28 cellular contexts compared by ENCODE assay signal in genomic region chr4:176149680-176150079, GRCh38. TPM values are rescaled to one million over a fixed set of nuclear protein-coding genes. Genes with fewer than 3 reads are reported as not detected.
"Had no signal": no experiment of that assay in that cellular context is flagged by ENCODE, and none has a peak within 500 bp of the region (broad histone marks: within the 10 kb centered on the region; RNA-seq: fewer than 3 reads in every experiment).

No MANE protein-coding gene starts in this region.

- H3K9me3 ChIP-seq: esophagus muscularis mucosa, neutrophil, sigmoid colon, spleen, thoracic aorta, upper lobe of left lung had no signal

- H3K27ac ChIP-seq: cardiac muscle cell, neutrophil, spleen, thoracic aorta, upper lobe of left lung had no signal

- H3K27ac Mint-ChIP-seq: activated CD4-positive, alpha-beta memory T cell treated with anti-CD3 and anti-CD28 coated beads, Interleukin-2, amount 10 ng/mL, durations not matched to agents 7 days and 5 days; activated naive CD8-positive, alpha-beta T cell treated with anti-CD3 and anti-CD28 coated beads for 36 hours; activated T-helper 17 cell treated with anti-CD3 and anti-CD28 coated beads, Interleukin-2, amount 50 U/mL, for 72 hours; dendritic cell treated with granulocyte-macrophage colony-stimulating factor and Interleukin-4, amounts not matched to agents 40 ng/mL and 50 ng/mL, for 4 days; mesothelial cell of epicardium; natural killer cell treated with Interleukin-12 subunit alpha and Interleukin-12 subunit beta and Interleukin-15 and Interleukin-18, amount 100 ng/mL, for 72 hours; stimulated activated memory B cell treated with anti-CD40 and anti-IgM and Interleukin-4, amounts not matched to agents 10 μg/mL and 1 μg/mL and 100 μg/mL, for 72 hours; T-helper 2 cell treated with Interferon-gamma antibody and Interleukin-4, amounts not matched to agents 5 μg/mL and 100 μg/mL, for 36 hours; WTC11 had no signal

- H3K27me3 ChIP-seq: cardiac muscle cell, esophagus muscularis mucosa, neutrophil, sigmoid colon, spleen, upper lobe of left lung had no signal

- H3K27me3 Mint-ChIP-seq: activated CD4-positive, alpha-beta memory T cell treated with anti-CD3 and anti-CD28 coated beads, Interleukin-2, amount 10 ng/mL, durations not matched to agents 7 days and 5 days; activated naive CD8-positive, alpha-beta T cell treated with anti-CD3 and anti-CD28 coated beads for 36 hours; activated T-helper 17 cell treated with anti-CD3 and anti-CD28 coated beads, Interleukin-2, amount 50 U/mL, for 72 hours; dendritic cell treated with granulocyte-macrophage colony-stimulating factor and Interleukin-4, amounts not matched to agents 40 ng/mL and 50 ng/mL, for 4 days; natural killer cell treated with Interleukin-12 subunit alpha and Interleukin-12 subunit beta and Interleukin-15 and Interleukin-18, amount 100 ng/mL, for 72 hours; stimulated activated memory B cell treated with anti-CD40 and anti-IgM and Interleukin-4, amounts not matched to agents 10 μg/mL and 1 μg/mL and 100 μg/mL, for 72 hours had no signal

- H3K4me1 ChIP-seq: spleen, upper lobe of left lung had no signal

- DNase-seq: activated CD4-positive, alpha-beta memory T cell treated with anti-CD3 and anti-CD28 coated beads, Interleukin-2, amount 10 ng/mL, durations not matched to agents 7 days and 5 days; activated CD4-positive, alpha-beta T cell treated with anti-CD3 and anti-CD28 coated beads for 4 hours; activated naive CD4-positive, alpha-beta T cell; activated naive CD8-positive, alpha-beta T cell treated with anti-CD3 and anti-CD28 coated beads for 36 hours; activated T-cell treated with anti-CD3 and anti-CD28 coated beads, Interleukin-2, amount 50 U/mL, for 1 hour; amniotic stem cell; effector memory CD4-positive, alpha-beta T cell; islet precursor cell; sigmoid colon; spleen; stimulated activated CD4-positive, alpha-beta T cell treated with anti-CD3 and anti-CD28 coated beads, Interleukin-4, amount 100 ng/mL, for 4 hours; upper lobe of left lung had no signal

- H3K4me1 Mint-ChIP-seq: activated CD4-positive, alpha-beta memory T cell treated with anti-CD3 and anti-CD28 coated beads, Interleukin-2, amount 10 ng/mL, durations not matched to agents 7 days and 5 days; activated naive CD8-positive, alpha-beta T cell treated with anti-CD3 and anti-CD28 coated beads for 36 hours; activated T-helper 17 cell treated with anti-CD3 and anti-CD28 coated beads, Interleukin-2, amount 50 U/mL, for 72 hours; stimulated activated memory B cell treated with anti-CD40 and anti-IgM and Interleukin-4, amounts not matched to agents 10 μg/mL and 1 μg/mL and 100 μg/mL, for 72 hours; WTC11 had no signal

- ATAC-seq: activated T-helper 17 cell treated with anti-CD3 and anti-CD28 coated beads, Interleukin-2, amount 50 U/mL, for 72 hours; natural killer cell treated with Interleukin-12 subunit alpha and Interleukin-12 subunit beta and Interleukin-15 and Interleukin-18, amount 100 ng/mL, for 72 hours; stimulated activated memory B cell treated with anti-CD40 and anti-IgM and Interleukin-4, amounts not matched to agents 10 μg/mL and 1 μg/mL and 100 μg/mL, for 72 hours; WTC11 had no signal

- H3K9me3 Mint-ChIP-seq: activated CD4-positive, alpha-beta memory T cell treated with anti-CD3 and anti-CD28 coated beads, Interleukin-2, amount 10 ng/mL, durations not matched to agents 7 days and 5 days; activated naive CD8-positive, alpha-beta T cell treated with anti-CD3 and anti-CD28 coated beads for 36 hours; activated T-helper 17 cell treated with anti-CD3 and anti-CD28 coated beads, Interleukin-2, amount 50 U/mL, for 72 hours; dendritic cell treated with granulocyte-macrophage colony-stimulating factor and Interleukin-4, amounts not matched to agents 40 ng/mL and 50 ng/mL, for 4 days; mesothelial cell of epicardium; natural killer cell treated with Interleukin-12 subunit alpha and Interleukin-12 subunit beta and Interleukin-15 and Interleukin-18, amount 100 ng/mL, for 72 hours; stimulated activated memory B cell treated with anti-CD40 and anti-IgM and Interleukin-4, amounts not matched to agents 10 μg/mL and 1 μg/mL and 100 μg/mL, for 72 hours; T-helper 2 cell treated with Interferon-gamma antibody and Interleukin-4, amounts not matched to agents 5 μg/mL and 100 μg/mL, for 36 hours; WTC11 had no signal

- H3K36me3 ChIP-seq: cardiac muscle cell, esophagus muscularis mucosa, neutrophil, sigmoid colon, spleen, thoracic aorta, upper lobe of left lung had no signal

- H3K36me3 Mint-ChIP-seq: activated naive CD8-positive, alpha-beta T cell treated with anti-CD3 and anti-CD28 coated beads for 36 hours; mesothelial cell of epicardium; natural killer cell treated with Interleukin-12 subunit alpha and Interleukin-12 subunit beta and Interleukin-15 and Interleukin-18, amount 100 ng/mL, for 72 hours; stimulated activated memory B cell treated with anti-CD40 and anti-IgM and Interleukin-4, amounts not matched to agents 10 μg/mL and 1 μg/mL and 100 μg/mL, for 72 hours; WTC11 had no signal

- H3K4me3 ChIP-seq: cardiac muscle cell, esophagus muscularis mucosa, lung, sigmoid colon, spleen, thoracic aorta, upper lobe of left lung had no signal

- H3K4me3 Mint-ChIP-seq: activated CD4-positive, alpha-beta memory T cell treated with anti-CD3 and anti-CD28 coated beads, Interleukin-2, amount 10 ng/mL, durations not matched to agents 7 days and 5 days; activated naive CD8-positive, alpha-beta T cell treated with anti-CD3 and anti-CD28 coated beads for 36 hours; activated T-helper 17 cell treated with anti-CD3 and anti-CD28 coated beads, Interleukin-2, amount 50 U/mL, for 72 hours; dendritic cell treated with granulocyte-macrophage colony-stimulating factor and Interleukin-4, amounts not matched to agents 40 ng/mL and 50 ng/mL, for 4 days; mesothelial cell of epicardium; natural killer cell treated with Interleukin-12 subunit alpha and Interleukin-12 subunit beta and Interleukin-15 and Interleukin-18, amount 100 ng/mL, for 72 hours; stimulated activated memory B cell treated with anti-CD40 and anti-IgM and Interleukin-4, amounts not matched to agents 10 μg/mL and 1 μg/mL and 100 μg/mL, for 72 hours; T-helper 2 cell treated with Interferon-gamma antibody and Interleukin-4, amounts not matched to agents 5 μg/mL and 100 μg/mL, for 36 hours; WTC11 had no signal

RNA-seq across cellular contexts. Expression of gene SPATA4, which starts 45.7 kb away (rescaled TPM):
- total RNA-seq: activated CD4-positive, alpha-beta memory T cell treated with anti-CD3 and anti-CD28 coated beads, Interleukin-2, amount 10 ng/mL, durations not matched to agents 7 days and 5 days; activated naive CD8-positive, alpha-beta T cell treated with anti-CD3 and anti-CD28 coated beads for 36 hours; activated T-helper 17 cell treated with anti-CD3 and anti-CD28 coated beads, Interleukin-2, amount 50 U/mL, for 72 hours; chondrocyte; endothelial cell of umbilical vein; fibroblast of villous mesenchyme; left lobe of liver; natural killer cell treated with Interleukin-12 subunit alpha and Interleukin-12 subunit beta and Interleukin-15 and Interleukin-18, amount 100 ng/mL, for 72 hours; spleen; thoracic aorta; WTC11 had no signal
- polyA plus RNA-seq: endothelial cell of umbilical vein, sigmoid colon, spleen had no signal
